In the genomic region with DNA sequence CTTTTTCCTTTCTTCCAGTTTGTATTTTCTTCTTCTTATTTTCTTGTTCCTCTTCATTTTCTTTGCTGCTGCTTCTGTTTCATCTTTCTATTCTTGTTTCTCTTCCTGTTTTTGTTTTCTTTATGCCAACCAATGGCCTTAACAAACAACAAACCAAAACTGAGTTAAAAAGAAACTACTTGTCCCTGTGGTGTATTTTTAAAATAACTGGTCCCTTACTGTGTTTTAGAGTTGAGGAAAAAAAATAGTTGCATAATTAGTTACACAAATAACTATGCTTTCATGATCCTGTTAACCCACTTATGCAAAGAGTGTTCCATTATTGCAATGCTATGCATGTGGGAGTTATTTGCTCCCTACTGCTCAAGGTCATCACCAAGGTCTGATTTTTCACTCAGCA, we compare ENCODE assay signal across 16 cellular contexts.
DNase-seq lines count a peak whose midpoint lies in the region; ATAC-seq and TF ChIP-seq lines count a peak whose summit lies in the region.
"Had no signal": no experiment of that assay in that cellular context is flagged by ENCODE, and none has a peak within 500 bp of the region (broad histone marks: within the 10 kb centered on the region; RNA-seq: fewer than 3 reads in every experiment).

No MANE protein-coding gene starts in this region.

- ATAC-seq in GM19351 (IDR thresholded peaks at IDR 0.05; ENCODE audit: unreplicated experiment) (peak; percentile 74), GM21825 (IDR thresholded peaks at IDR 0.05; ENCODE audit: unreplicated experiment) (peak; percentile 74), HG03103 (IDR thresholded peaks at IDR 0.05; ENCODE audit: low read depth, unreplicated experiment) (peak; percentile 62)
- ATAC-seq: activated CD4-positive, CD25-positive, alpha-beta regulatory T cell treated with anti-CD3 and anti-CD28 coated beads, Interleukin-2, amount 50 U/mL, for 24 hours; left ventricle myocardium superior had no signal

- peak; percentile 53 for DNase-seq in GM12864 (ENCODE audit: low read depth)
- DNase-seq in islet precursor cell, result no peak
- no peak for DNase-seq in NCI-H2081 (lab: John Stamatoyannopoulos, UW)
- no peak for DNase-seq in stimulated activated naive CD4-positive, alpha-beta T cell treated with Interleukin-2 at 50 U/mL for 16 hours (lab: John Stamatoyannopoulos, UW)
- no peak for DNase-seq in NCI-H1436 (lab: John Stamatoyannopoulos, UW)
- DNase-seq: colonic mucosa; IMR-90; left ventricle myocardium superior; NCI-H1105; stimulated activated CD8-positive, alpha-beta memory T cell treated with anti-CD3 and anti-CD28 coated beads, Interleukin-4, amount 100 ng/mL, for 48 hours; tibial artery had no signal

- no peak overlapping the region for H3K4me3 ChIP-seq in GM12864 (ENCODE audit: low read depth, low read length)
- H3K4me3 ChIP-seq: colonic mucosa, hepatocyte, tibial artery had no signal

- TF ChIP-seq CTCF in GM12864 (IDR thresholded peaks at IDR 0.05; ENCODE audit: low read depth, low read length, missing control alignments), result no peak
